Comparison of ENCODE assay signal across 4 cellular contexts in genomic region chr5:43365155-43365554, GRCh38. TPM values are rescaled to one million over a fixed set of nuclear protein-coding genes. Genes with fewer than 3 reads are reported as not detected.
"Had no signal": no experiment of that assay in that cellular context is flagged by ENCODE, and none has a peak within 500 bp of the region (broad histone marks: within the 10 kb centered on the region; RNA-seq: fewer than 3 reads in every experiment).

No MANE protein-coding gene starts in this region.

RNA-seq across cellular contexts. Expression of gene CCL28, which starts 47.0 kb away (rescaled TPM):
- total RNA-seq: H1, H4, H7, H9 had no signal
